Comparison of ENCODE assay signal across 8 cellular contexts in genomic region chr4:88820723-88821368, GRCh38.
DNase-seq lines count a peak whose midpoint lies in the region; ATAC-seq and TF ChIP-seq lines count a peak whose summit lies in the region.

No MANE protein-coding gene starts in this region.

- no peak for TF ChIP-seq CTCF in liver (IDR thresholded peaks at IDR 0.05; ENCODE audit: low read depth, low read length, missing input control)
- TF ChIP-seq CTCF in thoracic aorta (IDR thresholded peaks at IDR 0.05), result no peak

- no peak overlapping the region for H3K27ac Mint-ChIP-seq in activated T-cell treated with anti-CD3 and anti-CD28 coated beads, Interleukin-2, amount 50 U/mL, for 72 hours
- no peak overlapping the region for H3K27ac Mint-ChIP-seq in activated CD4-positive, alpha-beta memory T cell treated with anti-CD3 and anti-CD28 coated beads for 36 hours

- H3K9me3 Mint-ChIP-seq in activated T-cell treated with anti-CD3 and anti-CD28 coated beads, Interleukin-2, amount 50 U/mL, for 72 hours, result no peaks in the 10 kb centered on the region
- H3K9me3 Mint-ChIP-seq in activated CD4-positive, alpha-beta memory T cell treated with anti-CD3 and anti-CD28 coated beads for 36 hours, result no peaks in the 10 kb centered on the region

- H3K27ac ChIP-seq in liver (ENCODE audit: low read depth in 1 of 2, low read length in 2 of 2) (no peak overlapping the region), thoracic aorta (peak overlapping the region; percentile 43 to 83)

- H3K4me1 ChIP-seq in liver (ENCODE audit: control insufficient read depth in 4 of 4, insufficient read depth in 4 of 4, low read length in 3 of 4) (peaks cover 0 to 31% (median 17%) of the 10 kb centered on the region in 4 donors), thoracic aorta (ENCODE audit: control insufficient read depth in 1 of 2, low read depth in 2 of 2) (peaks cover 38 to 54% of the 10 kb centered on the region in 2 donors)

- peak overlapping the region; percentile 44 to 71 for H3K9ac ChIP-seq in liver (ENCODE audit: low read depth in 1 of 2, low read length in 2 of 2)

- H3K4me3 ChIP-seq in liver (ENCODE audit: low read depth in 1 of 3, low read length in 3 of 3), result peak overlapping the region in 2 of 3 donors; percentile 18 to 37
- peak overlapping the region; percentile 78 for H3K4me3 ChIP-seq in thoracic aorta

- intact Hi-C loops in activated CD4-positive, alpha-beta memory T cell treated with anti-CD3 and anti-CD28 coated beads for 36 hours (cut with micrococcal nuclease), result loop anchor here (5.0 to 10.0 kb wide), 3 partner anchors 141 to 476 kb away; no protein-coding TSS in a partner anchor

- peaks cover 52% of the 10 kb centered on the region for H3K4me1 Mint-ChIP-seq in activated T-cell treated with anti-CD3 and anti-CD28 coated beads, Interleukin-2, amount 50 U/mL, for 72 hours (ENCODE audit: low read depth)
- peaks cover 38% of the 10 kb centered on the region for H3K4me1 Mint-ChIP-seq in activated CD4-positive, alpha-beta memory T cell treated with anti-CD3 and anti-CD28 coated beads for 36 hours (ENCODE audit: low read depth)

- H3K36me3 ChIP-seq in liver (ENCODE audit: control insufficient read depth in 4 of 4, insufficient read depth in 3 of 4, low read depth in 1 of 4, low read length in 3 of 4) (no peaks in the 10 kb centered on the region), thoracic aorta (no peaks in the 10 kb centered on the region)

- H3K27me3 ChIP-seq in liver (ENCODE audit: control insufficient read depth in 4 of 4, insufficient read depth in 4 of 4, low read length in 3 of 4) (no peaks in the 10 kb centered on the region), thoracic aorta (replicated peaks; ENCODE audit: insufficient read depth) (no peaks in the 10 kb centered on the region)

- ATAC-seq in activated T-cell treated with anti-CD3 and anti-CD28 coated beads, Interleukin-2, amount 50 U/mL, for 72 hours (replicated peaks in 1 of 2), result no peak
- ATAC-seq in thoracic aorta (ENCODE audit: insufficient number of reproducible peaks, low FRiP score, low read depth), result no peak

- POLR2A ChIA-PET in activated CD4-positive, alpha-beta memory T cell treated with anti-CD3 and anti-CD28 coated beads for 36 hours (lab: Charles Lee), result no interaction called here

- H3K9me3 ChIP-seq in liver (ENCODE audit: control insufficient read depth in 4 of 4, low read length in 3 of 4), result no peaks in the 10 kb centered on the region
- no peaks in the 10 kb centered on the region for H3K9me3 ChIP-seq in thoracic aorta

- peak overlapping the region; percentile 37 to 75 for H3K4me3 Mint-ChIP-seq in activated T-cell treated with anti-CD3 and anti-CD28 coated beads, Interleukin-2, amount 50 U/mL, for 72 hours
- H3K4me3 Mint-ChIP-seq in activated CD4-positive, alpha-beta memory T cell treated with anti-CD3 and anti-CD28 coated beads for 36 hours, result peak overlapping the region; percentile 12

- no peak for TF ChIP-seq RAD21 in liver (IDR thresholded peaks at IDR 0.05)

- H3K36me3 Mint-ChIP-seq in activated T-cell treated with anti-CD3 and anti-CD28 coated beads, Interleukin-2, amount 50 U/mL, for 72 hours (ENCODE audit: insufficient read depth in 2 of 2), result no peaks in the 10 kb centered on the region
- H3K36me3 Mint-ChIP-seq in activated CD4-positive, alpha-beta memory T cell treated with anti-CD3 and anti-CD28 coated beads for 36 hours, result no peaks in the 10 kb centered on the region

- CTCF ChIA-PET in activated CD4-positive, alpha-beta memory T cell treated with anti-CD3 and anti-CD28 coated beads for 36 hours (lab: Charles Lee), result interaction anchor here (1.3 to 7.9 kb wide), 2 partner anchors 201 to 281 kb away, joined by 7 to 143 read pairs; no protein-coding TSS in a partner anchor

- no peaks in the 10 kb centered on the region for H3K27me3 Mint-ChIP-seq in activated T-cell treated with anti-CD3 and anti-CD28 coated beads, Interleukin-2, amount 50 U/mL, for 72 hours (ENCODE audit: low read depth)
- H3K27me3 Mint-ChIP-seq in activated CD4-positive, alpha-beta memory T cell treated with anti-CD3 and anti-CD28 coated beads for 36 hours, result peaks cover 3% of the 10 kb centered on the region

- 50% methylated on average over 10 of the region's 10 CpGs for WGBS in liver

- no peak for DNase-seq in activated T-cell treated with anti-CD3 and anti-CD28 coated beads, Interleukin-2, amount 50 U/mL, for 72 hours
- DNase-seq in activated T-cell treated with anti-CD3 and anti-CD28 coated beads for 4 hours (no peak), thoracic aorta (ENCODE audit: low spot score) (no peak), NAMALWA (ENCODE audit: low spot score) (no peak), DMS 273 treated with DMSO at 0.1 percent for 48 hours (lab: John Stamatoyannopoulos, UW) (no peak)
- DNase-seq in activated CD4-positive, alpha-beta memory T cell treated with anti-CD3 and anti-CD28 coated beads for 36 hours, result no peak
- no peak for DNase-seq in activated effector memory CD4-positive, alpha-beta T cell treated with Interleukin-2 at 50 U/mL for 16 hours

TF ChIP-seq in liver, 16 proteins besides CTCF, POLR2A, EP300 and RAD21:
- TF ChIP-seq FOXA1 (IDR thresholded peaks at IDR 0.05) (no peak), RXRA (IDR thresholded peaks at IDR 0.05) (no peak), ATF3 (IDR thresholded peaks at IDR 0.05) (no peak), TAF1 (conservative IDR thresholded peaks at IDR 0.05) (no peak), YY1 (IDR thresholded peaks at IDR 0.05) (no peak), HNF4A (conservative IDR thresholded peaks at IDR 0.05) (no peak), ZBTB33 (IDR thresholded peaks at IDR 0.05) (no peak), NR2F2 (IDR thresholded peaks at IDR 0.05) (no peak), HNF4G (IDR thresholded peaks at IDR 0.05) (no peak), JUND (IDR thresholded peaks at IDR 0.05) (no peak), FOXA2 (IDR thresholded peaks at IDR 0.05) (no peak)
- TF ChIP-seq, protein P1, sequence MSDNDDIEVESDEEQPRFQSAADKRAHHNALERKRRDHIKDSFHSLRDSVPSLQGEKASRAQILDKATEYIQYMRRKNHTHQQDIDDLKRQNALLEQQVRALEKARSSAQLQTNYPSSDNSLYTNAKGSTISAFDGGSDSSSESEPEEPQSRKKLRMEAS (IDR thresholded peaks at IDR 0.05), result no peak

Comparison
In these comparisons a context has a peak if more than half of its experiments do, and no peak if none do; other contexts are left out.
1. H3K27ac ChIP-seq: peak in thoracic aorta (2 of 2); none in liver (0 of 2).